In the genomic region with DNA sequence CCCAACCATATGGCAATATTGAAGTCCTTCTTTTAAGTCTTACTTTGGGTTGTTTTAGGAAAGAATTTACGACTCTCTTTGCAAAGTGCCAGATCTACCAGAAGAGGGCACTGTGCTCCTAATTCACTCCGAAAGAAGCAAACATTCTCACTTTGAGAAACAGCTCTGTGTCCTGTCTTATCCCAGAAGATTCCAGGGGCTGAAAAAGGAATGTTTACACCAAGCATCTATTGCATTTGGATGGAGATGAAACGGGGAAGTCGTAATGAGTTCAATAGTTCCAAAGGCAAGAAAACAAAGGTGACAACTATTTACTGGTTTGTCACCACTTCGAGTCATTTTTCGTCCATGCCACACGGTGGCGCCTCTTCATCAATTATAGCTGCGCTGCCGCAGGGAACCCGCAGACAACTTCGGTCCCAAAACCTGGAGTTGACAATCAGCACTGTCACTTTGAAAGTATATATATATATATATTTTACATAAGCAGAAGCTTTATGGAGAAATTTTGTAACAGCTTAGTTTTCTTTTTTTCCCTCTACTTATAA, we compare ENCODE assay signal across 8 cellular contexts.
DNase-seq lines count a peak whose midpoint lies in the region; ATAC-seq and TF ChIP-seq lines count a peak whose summit lies in the region.

No MANE protein-coding gene starts in this region.

- peak overlapping the region; percentile 25 for H3K4me3 ChIP-seq in AG09309 (ENCODE audit: control insufficient read depth, low read depth, low read length)
- H3K4me3 ChIP-seq in choroid plexus epithelial cell (ENCODE audit: low read depth, low read length): peak overlapping the region; percentile 58

- peak; percentile 89 for ATAC-seq in GM18868 (IDR thresholded peaks at IDR 0.05; ENCODE audit: unreplicated experiment)
- ATAC-seq in HG03135 (IDR thresholded peaks at IDR 0.05; ENCODE audit: unreplicated experiment): peak; percentile 91
- peak; percentile 76 to 80 for ATAC-seq in activated CD4-positive, CD25-positive, alpha-beta regulatory T cell treated with anti-CD3 and anti-CD28 coated beads, Interleukin-2, amount 50 U/mL, for 24 hours

- DNase-seq in AG09309 (ENCODE audit: low read depth) (peak; percentile 28), NCI-H2227 treated with DMSO at 0.1 percent for 48 hours (lab: John Stamatoyannopoulos, UW) (peak; percentile 42), choroid plexus epithelial cell (ENCODE audit: low read depth) (peak; percentile 83), kidney tubule cell (ENCODE audit: low spot score) (peak; percentile 76)
- DNase-seq in stimulated activated CD4-positive, alpha-beta T cell treated with anti-CD3 and anti-CD28 coated beads, Interleukin-1b, Interleukin-23, amount 100 ng/mL, for 1 hour (ENCODE audit: low read depth in 2 of 2): peak; percentile 28 to 57

- TF ChIP-seq CTCF in AG09309 (IDR thresholded peaks at IDR 0.05; ENCODE audit: control insufficient read depth, insufficient read depth, low read depth, low read length, missing control alignments) (peak; percentile 70), choroid plexus epithelial cell (conservative IDR thresholded peaks at IDR 0.05; ENCODE audit: low read depth, low read length) (peak; percentile 73)

Comparison
In these comparisons a context has a peak if more than half of its experiments do, and no peak if none do; other contexts are left out.
1. Peak in every context shown above with its lines: DNase-seq, ATAC-seq and H3K4me3 ChIP-seq.
2. DNase-seq: peak in every context shown above with its lines; median percentile 83 in choroid plexus epithelial cell; 76 in kidney tubule cell; 42 in stimulated activated CD4-positive, alpha-beta T cell treated with anti-CD3 and anti-CD28 coated beads, Interleukin-1b, Interleukin-23, amount 100 ng/mL, for 1 hour; 42 in NCI-H2227 treated with DMSO at 0.1 percent for 48 hours; 28 in AG09309.